In genomic region chr1:211260161-211261107, GRCh38 we compare ENCODE assay signal across 1 cellular context.
TF ChIP-seq lines count a peak whose summit lies in the region.

No MANE protein-coding gene starts in this region.

TF ChIP-seq in SK-N-SH, 30 proteins besides CTCF, POLR2A, EP300 and RAD21 (continued from another document):
- TF ChIP-seq PBX3 (IDR thresholded peaks at IDR 0.05): no peak
